ENCODE assay signal across 14 cellular contexts in genomic region chr10:78539247-78539766, GRCh38.
A peak's percentile ranks its signal among the peaks of the same experiment; 100 is the strongest.
DNase-seq lines count a peak whose midpoint lies in the region; ATAC-seq and TF ChIP-seq lines count a peak whose summit lies in the region.
"Had no signal": no experiment of that assay in that cellular context is flagged by ENCODE, and none has a peak within 500 bp of the region (broad histone marks: within the 10 kb centered on the region; RNA-seq: fewer than 3 reads in every experiment).

No MANE protein-coding gene starts in this region.

- H2AFZ ChIP-seq in hepatocyte: no peak overlapping the region

- WGBS in hepatocyte (ENCODE audit: low lambda C conversion rate, missing lambda C conversion rate): 71% methylated on average over 7 of the region's 7 CpGs
- WGBS in right lobe of liver (ENCODE audit: insufficient coverage, low coverage, low lambda C conversion rate, missing lambda C conversion rate): 30% methylated on average over 7 of the region's 7 CpGs
- WGBS in sigmoid colon, 2 donors: 71 to 75% methylated on average over 7 of the region's 7 CpGs

- DNase-seq in DMS53 (lab: John Stamatoyannopoulos, UW) (peak; percentile 16), DMS53 treated with DMSO at 0.1 percent for 48 hours (lab: John Stamatoyannopoulos, UW; ENCODE audit: unreplicated experiment) (no peak), hepatocyte (ENCODE audit: low spot score) (no peak), right lobe of liver (peak; percentile 40 to 78 (median 77)), sigmoid colon (peak; percentile 51), mesenteric fat pad (ENCODE audit: low spot score) (no peak), hypothalamus (lab: John Stamatoyannopoulos, UW) (no peak)
- DNase-seq in central memory CD4-positive, alpha-beta T cell: no peak
- DNase-seq: AML-193, DND-41, GF-D8 had no signal

- peak; percentile 87 to 94 (median 90) for ATAC-seq in right lobe of liver
- ATAC-seq: HCT116 had no signal

- no peaks in the 10 kb centered on the region for H4K20me1 ChIP-seq in hepatocyte (ENCODE audit: insufficient read depth, poor library complexity, severe bottlenecking)
- H4K20me1 ChIP-seq: BLaER1 had no signal

- H3K4me1 ChIP-seq in hepatocyte (ENCODE audit: insufficient read depth): peaks cover 73% of the 10 kb centered on the region
- peaks cover 0 to 25% (median 9%) of the 10 kb centered on the region in 4 donors for H3K4me1 ChIP-seq in right lobe of liver
- H3K4me1 ChIP-seq in sigmoid colon: peaks cover 0 to 51% (median 42%) of the 10 kb centered on the region in 4 donors
- H3K4me1 ChIP-seq: BLaER1 had no signal

- no peaks in the 10 kb centered on the region for H3K36me3 ChIP-seq in hepatocyte (replicated peaks; ENCODE audit: insufficient read depth, low read depth)
- H3K36me3 ChIP-seq in right lobe of liver: no peaks in the 10 kb centered on the region
- no peaks in the 10 kb centered on the region for H3K36me3 ChIP-seq in sigmoid colon
- H3K36me3 ChIP-seq: BLaER1 had no signal

- intact Hi-C loops in right lobe of liver (cut with DNase I): no loop called here
- intact Hi-C loops in sigmoid colon (cut with DNase I): no loop called here

- H3K27me3 ChIP-seq in hepatocyte (no peaks in the 10 kb centered on the region), right lobe of liver (no peaks in the 10 kb centered on the region), sigmoid colon (no peaks in the 10 kb centered on the region)
- H3K27me3 ChIP-seq: BLaER1 had no signal

- H3K4me2 ChIP-seq in hepatocyte: no peak overlapping the region
- H3K4me2 ChIP-seq: BLaER1 had no signal

- peak overlapping the region; percentile 1 for H3K27ac ChIP-seq in hepatocyte
- H3K27ac ChIP-seq in right lobe of liver: peak overlapping the region; percentile 65 to 75 (median 66)
- H3K27ac ChIP-seq in sigmoid colon: no peak overlapping the region
- H3K27ac ChIP-seq: 22Rv1, BLaER1 had no signal

- no peaks in the 10 kb centered on the region for H3K79me2 ChIP-seq in hepatocyte

- no peak overlapping the region for H3K4me3 ChIP-seq in hepatocyte
- no peak overlapping the region for H3K4me3 ChIP-seq in right lobe of liver
- no peak overlapping the region for H3K4me3 ChIP-seq in sigmoid colon
- H3K4me3 ChIP-seq: BLaER1 had no signal

- H3K9me2 ChIP-seq in hepatocyte (replicated peaks; ENCODE audit: insufficient read depth): no peaks in the 10 kb centered on the region

- no peak for TF ChIP-seq POLR2A in right lobe of liver (IDR thresholded peaks at IDR 0.05)
- no peak for TF ChIP-seq POLR2A in sigmoid colon (IDR thresholded peaks at IDR 0.05)

- no peaks in the 10 kb centered on the region for H3K9me3 ChIP-seq in hepatocyte (ENCODE audit: low read depth)
- no peaks in the 10 kb centered on the region for H3K9me3 ChIP-seq in right lobe of liver
- no peaks in the 10 kb centered on the region for H3K9me3 ChIP-seq in sigmoid colon
- H3K9me3 ChIP-seq: BLaER1 had no signal

- TF ChIP-seq CTCF in hepatocyte (IDR thresholded peaks at IDR 0.05; ENCODE audit: poor library complexity) (no peak), right lobe of liver (IDR thresholded peaks at IDR 0.05) (no peak), sigmoid colon (IDR thresholded peaks at IDR 0.05) (no peak)

- TF ChIP-seq EP300 in sigmoid colon (IDR thresholded peaks at IDR 0.05): no peak

Comparison
In these comparisons a context has a peak if more than half of its experiments do, and no peak if none do; other contexts are left out.
1. DNase-seq: peak in DMS53 (single experiment), right lobe of liver (3 of 3) and sigmoid colon (single experiment); none in DMS53 treated with DMSO at 0.1 percent for 48 hours (single experiment), hepatocyte (single experiment), mesenteric fat pad (single experiment), central memory CD4-positive, alpha-beta T cell (single experiment) and hypothalamus (0 of 51).
2. H3K27ac ChIP-seq: peak in hepatocyte (single experiment) and right lobe of liver (3 of 3); none in sigmoid colon (0 of 4).